In the genomic region with DNA sequence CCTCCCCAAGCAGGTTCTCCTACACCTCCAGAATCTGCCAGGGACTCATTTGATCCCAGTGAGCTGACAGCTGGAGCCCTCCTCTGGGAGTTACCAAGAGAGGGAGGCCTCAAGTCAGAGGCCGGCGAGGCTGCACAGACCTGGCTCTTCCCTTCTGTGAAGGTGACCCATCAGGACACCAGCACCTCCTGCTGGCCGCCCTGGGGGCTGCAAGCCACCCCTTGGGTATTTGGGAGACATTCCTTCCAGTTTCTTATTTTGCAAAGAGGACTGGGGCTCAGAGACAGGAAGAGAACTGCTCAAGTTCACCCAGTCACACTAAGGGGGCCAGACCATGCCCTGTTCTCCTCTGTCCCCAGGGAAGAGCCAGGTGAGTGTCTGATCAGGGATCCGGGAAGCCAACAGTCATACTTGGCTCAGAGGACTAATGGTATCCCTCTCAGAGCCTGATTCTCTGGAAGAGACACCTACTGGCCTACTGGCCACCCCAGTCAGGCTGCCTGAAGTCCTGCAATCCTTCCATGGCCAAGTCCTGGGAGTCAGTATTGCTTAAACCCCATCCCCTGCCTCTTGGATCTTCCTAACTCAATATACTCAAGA, we compare ENCODE assay signal across 8 cellular contexts. TPM values are rescaled to one million over a fixed set of nuclear protein-coding genes. Genes with fewer than 3 reads are reported as not detected.
A peak's percentile ranks its signal among the peaks of the same experiment; 100 is the strongest.
DNase-seq lines count a peak whose midpoint lies in the region; ATAC-seq and TF ChIP-seq lines count a peak whose summit lies in the region.

No MANE protein-coding gene starts in this region.

- no peaks in the 10 kb centered on the region for H3K4me1 Mint-ChIP-seq in activated CD8-positive, alpha-beta T cell treated with anti-CD3 and anti-CD28 coated beads for 36 hours (ENCODE audit: low read depth)
- peaks cover 4% of the 10 kb centered on the region for H3K4me1 Mint-ChIP-seq in T-helper 17 cell

- TF ChIP-seq CTCF in AG04449 (IDR thresholded peaks at IDR 0.05; ENCODE audit: insufficient read depth, low read length, missing control alignments): peak; percentile 8
- peak; percentile 48 for TF ChIP-seq CTCF in activated CD8-positive, alpha-beta T cell treated with anti-CD3 and anti-CD28 coated beads for 36 hours (IDR thresholded peaks at IDR 0.05)

- no peak overlapping the region for H3K27ac Mint-ChIP-seq in activated CD8-positive, alpha-beta T cell treated with anti-CD3 and anti-CD28 coated beads for 36 hours
- no peak overlapping the region for H3K27ac Mint-ChIP-seq in T-helper 17 cell

- H3K36me3 Mint-ChIP-seq in activated CD8-positive, alpha-beta T cell treated with anti-CD3 and anti-CD28 coated beads for 36 hours (ENCODE audit: low read depth): no peaks in the 10 kb centered on the region
- H3K36me3 Mint-ChIP-seq in T-helper 17 cell (ENCODE audit: low read depth): no peaks in the 10 kb centered on the region

- intact Hi-C loops in activated CD8-positive, alpha-beta T cell treated with anti-CD3 and anti-CD28 coated beads for 36 hours (cut with micrococcal nuclease): no loop called here

- no peak overlapping the region for H3K4me3 Mint-ChIP-seq in activated CD8-positive, alpha-beta T cell treated with anti-CD3 and anti-CD28 coated beads for 36 hours
- H3K4me3 Mint-ChIP-seq in T-helper 17 cell: no peak overlapping the region

- ATAC-seq in GM18868 (IDR thresholded peaks at IDR 0.05; ENCODE audit: unreplicated experiment) (peak; percentile 58), T-helper 17 cell (no peak)
- ATAC-seq in activated CD8-positive, alpha-beta T cell treated with anti-CD3 and anti-CD28 coated beads for 36 hours: no peak

- H3K27me3 Mint-ChIP-seq in activated CD8-positive, alpha-beta T cell treated with anti-CD3 and anti-CD28 coated beads for 36 hours: peaks cover 25% of the 10 kb centered on the region
- peaks cover 58% of the 10 kb centered on the region for H3K27me3 Mint-ChIP-seq in T-helper 17 cell

- H3K9me3 ChIP-seq in T-helper 17 cell (ENCODE audit: control insufficient read depth, low read length, poor library complexity, severe bottlenecking): no peaks in the 10 kb centered on the region

- H3K9me3 Mint-ChIP-seq in activated CD8-positive, alpha-beta T cell treated with anti-CD3 and anti-CD28 coated beads for 36 hours: no peaks in the 10 kb centered on the region

- no peak for DNase-seq in AG04449 (ENCODE audit: low read depth, low spot score)
- DNase-seq in activated CD8-positive, alpha-beta T cell treated with anti-CD3 and anti-CD28 coated beads for 36 hours: peak; percentile 48
- DNase-seq in iPS-NIHi7 (ENCODE audit: extremely low spot score): peak; percentile 71
- no peak for DNase-seq in T-helper 17 cell
- DNase-seq in GM19238 (ENCODE audit: insufficient read length, low spot score): no peak
- DNase-seq in superior temporal gyrus (ENCODE audit: extremely low spot score): no peak
- no peak for DNase-seq in NCI-H1417 (lab: John Stamatoyannopoulos, UW)

- CTCF ChIA-PET in AG04449 (lab: Yijun Ruan, JAX): no interaction called here
- CTCF ChIA-PET in activated CD8-positive, alpha-beta T cell treated with anti-CD3 and anti-CD28 coated beads for 36 hours (lab: Charles Lee): interaction anchor here (1.3 to 1.5 kb wide), 2 partner anchors 13 to 16 kb away, joined by 4 to 6 read pairs; no protein-coding TSS in a partner anchor

- POLR2A ChIA-PET in AG04449 (lab: Yijun Ruan, JAX): interaction anchor here (0.6 kb wide), 1 partner anchor 480 kb away, joined by 3 read pairs; no protein-coding TSS in a partner anchor
- POLR2A ChIA-PET in activated CD8-positive, alpha-beta T cell treated with anti-CD3 and anti-CD28 coated beads for 36 hours (lab: Charles Lee): no interaction called here

- H3K4me3 ChIP-seq in AG04449 (ENCODE audit: low read depth, low read length): no peak overlapping the region

RNA-seq across cellular contexts. Expression of a gene that starts 40.5 kb away (rescaled TPM):
- 1 to 10 TPM; 7.6 to 7.7 TPM for total RNA-seq in activated CD8-positive, alpha-beta T cell treated with anti-CD3 and anti-CD28 coated beads for 36 hours
- 10 to 100 TPM; 38.8 to 52.9 TPM for total RNA-seq in T-helper 17 cell

RNA-seq across cellular contexts. Expression of a gene that starts 54.4 kb away (rescaled TPM):
- total RNA-seq in activated CD8-positive, alpha-beta T cell treated with anti-CD3 and anti-CD28 coated beads for 36 hours: not detected
- not detected for total RNA-seq in T-helper 17 cell

Comparison
In these comparisons a context has a peak if more than half of its experiments do, and no peak if none do; other contexts are left out.
1. DNase-seq: peak in activated CD8-positive, alpha-beta T cell treated with anti-CD3 and anti-CD28 coated beads for 36 hours (single experiment) and iPS-NIHi7 (single experiment); none in AG04449 (single experiment), T-helper 17 cell (0 of 3), GM19238 (single experiment), superior temporal gyrus (single experiment) and NCI-H1417 (0 of 3).
2. RNA of a gene that starts 40.5 kb away (total RNA-seq): 38.8 to 52.9 TPM in T-helper 17 cell; 7.6 to 7.7 TPM in activated CD8-positive, alpha-beta T cell treated with anti-CD3 and anti-CD28 coated beads for 36 hours; every median in the first group is over 4 times any median in the second.